ENCODE assay signal across 12 cellular contexts in the genomic region with DNA sequence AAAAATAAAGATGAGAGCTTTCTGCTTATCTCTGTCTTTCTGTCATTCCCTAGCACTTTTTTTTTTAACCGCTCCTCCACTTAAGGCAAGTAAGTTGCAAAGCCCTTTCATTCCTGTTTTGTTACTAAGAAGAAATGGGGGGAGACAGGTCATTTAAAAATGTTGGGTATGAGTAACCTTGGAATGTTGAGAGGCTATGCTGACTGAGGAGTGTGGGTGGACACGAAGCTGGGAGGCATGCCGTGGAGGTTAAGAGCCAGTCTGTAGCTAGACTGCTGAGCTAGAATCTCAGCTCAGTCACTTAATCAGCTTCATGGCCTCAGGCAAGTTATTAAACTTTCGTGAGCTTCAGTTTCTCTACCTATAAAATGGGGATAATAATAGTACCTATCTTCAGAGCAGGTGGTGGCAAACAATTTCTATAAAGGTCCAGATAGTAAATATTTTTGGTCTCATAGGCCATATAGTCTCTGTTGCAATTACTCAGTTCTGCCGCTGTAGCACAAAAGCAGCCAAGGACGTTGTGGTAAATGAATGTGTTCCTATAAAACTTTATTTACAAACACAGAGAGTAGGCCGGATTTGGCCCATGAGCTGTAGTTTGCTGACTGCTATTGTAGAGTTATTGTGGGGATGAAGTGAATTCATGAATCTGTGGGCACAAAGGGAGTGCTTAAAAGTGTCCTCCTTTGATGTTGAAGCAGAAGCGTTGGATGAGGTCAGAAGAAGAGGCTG.
DNase-seq lines count a peak whose midpoint lies in the region; ATAC-seq and TF ChIP-seq lines count a peak whose summit lies in the region.
"Had no signal": no experiment of that assay in that cellular context is flagged by ENCODE, and none has a peak within 500 bp of the region (broad histone marks: within the 10 kb centered on the region; RNA-seq: fewer than 3 reads in every experiment).

No MANE protein-coding gene starts in this region.

- ATAC-seq in GM21447 (IDR thresholded peaks at IDR 0.05; ENCODE audit: unreplicated experiment) = no peak
- no peak for ATAC-seq in mucosa of descending colon

- no peaks in the 10 kb centered on the region for H3K36me3 ChIP-seq in SJSA1
- no peaks in the 10 kb centered on the region for H3K36me3 ChIP-seq in mucosa of descending colon (ENCODE audit: low read depth)

- H3K4me1 ChIP-seq in SJSA1 (replicated peaks) (peaks cover 28% of the 10 kb centered on the region), mucosa of descending colon (ENCODE audit: low read depth) (no peaks in the 10 kb centered on the region)
- H3K4me1 ChIP-seq: parathyroid adenoma had no signal

- H3K27ac Mint-ChIP-seq in Calu3 (ENCODE audit: unreplicated experiment) = no peak overlapping the region
- H3K27ac Mint-ChIP-seq: activated T-helper 1 cell treated with anti-CD3 and anti-CD28 coated beads, Interleukin-12 subunit alpha, Interleukin-12 subunit beta, Interleukin-2, Interleukin-4 antibody, amounts not matched to agents 30 ng/mL and 10 ng/mL and 1 ng/mL, durations not matched to agents 14 hours and 24 hours and 36 hours had no signal

- no peak overlapping the region for H3K4me3 Mint-ChIP-seq in Calu3 (ENCODE audit: low read depth, unreplicated experiment)
- H3K4me3 Mint-ChIP-seq: activated T-helper 1 cell treated with anti-CD3 and anti-CD28 coated beads, Interleukin-12 subunit alpha, Interleukin-12 subunit beta, Interleukin-2, Interleukin-4 antibody, amounts not matched to agents 30 ng/mL and 10 ng/mL and 1 ng/mL, durations not matched to agents 14 hours and 24 hours and 36 hours had no signal

- H3K4me3 ChIP-seq in SJSA1 (no peak overlapping the region), fibroblast of pulmonary artery (replicated peaks; ENCODE audit: low read depth, low read length) (no peak overlapping the region), mucosa of descending colon (no peak overlapping the region)

- intact Hi-C loops in Calu3 (cut with micrococcal nuclease; ENCODE audit: unreplicated experiment) (no loop called here), mucosa of descending colon (cut with DNase I, micrococcal nuclease) (no loop called here)

- no TSS peak for BruUV-seq in Calu3 (replicated peaks; lab: Mats Ljungman, UMichigan)

- no peaks in the 10 kb centered on the region for H3K9me3 ChIP-seq in SJSA1 (replicated peaks)
- no peaks in the 10 kb centered on the region for H3K9me3 ChIP-seq in mucosa of descending colon

- CTCF ChIA-PET in Calu3 (lab: Charles Lee) = no interaction called here

- no peaks in the 10 kb centered on the region for H3K4me1 Mint-ChIP-seq in Calu3 (ENCODE audit: low read depth, unreplicated experiment)

- H3K9me3 Mint-ChIP-seq in Calu3 (ENCODE audit: low read depth, unreplicated experiment) = peaks cover under 1% of the 10 kb centered on the region
- H3K9me3 Mint-ChIP-seq: activated T-helper 1 cell treated with anti-CD3 and anti-CD28 coated beads, Interleukin-12 subunit alpha, Interleukin-12 subunit beta, Interleukin-2, Interleukin-4 antibody, amounts not matched to agents 30 ng/mL and 10 ng/mL and 1 ng/mL, durations not matched to agents 14 hours and 24 hours and 36 hours had no signal

- peak overlapping the region; percentile 77 for H3K27ac ChIP-seq in SJSA1
- H3K27ac ChIP-seq: KMS-11, parathyroid adenoma had no signal

- H3K27me3 Mint-ChIP-seq in Calu3 (ENCODE audit: unreplicated experiment) = peaks cover 56% of the 10 kb centered on the region

- TF ChIP-seq CTCF in fibroblast of pulmonary artery (IDR thresholded peaks at IDR 0.05; ENCODE audit: low read length, missing control alignments) = peak; percentile 13
- TF ChIP-seq CTCF in Calu3 (IDR thresholded peaks at IDR 0.05; ENCODE audit: unreplicated experiment) = no peak
- TF ChIP-seq CTCF in mucosa of descending colon (IDR thresholded peaks at IDR 0.05) = no peak

- DNase-seq in H4 (ENCODE audit: low spot score) = peak; percentile 39
- peak; percentile 83 to 85 for DNase-seq in SJSA1 (ENCODE audit: low read depth in 1 of 2, low spot score in 2 of 2)
- peak; percentile 90 for DNase-seq in fibroblast of pulmonary artery (ENCODE audit: low read depth)
- peak; percentile 57 for DNase-seq in smooth muscle cell of the brain vasculature (ENCODE audit: low read depth, low spot score)
- no peak for DNase-seq in Calu3
- DNase-seq in mucosa of descending colon = no peak
- DNase-seq: GF-D8, NCI-H748 treated with DMSO at 0.1 percent for 48 hours had no signal

- no peaks in the 10 kb centered on the region for H3K27me3 ChIP-seq in SJSA1 (replicated peaks)

- H3K36me3 Mint-ChIP-seq in Calu3 (ENCODE audit: insufficient read depth, unreplicated experiment) = peaks cover 5% of the 10 kb centered on the region

Comparison
In these comparisons a context has a peak if more than half of its experiments do, and no peak if none do; other contexts are left out.
1. DNase-seq: peak in H4 (single experiment), SJSA1 (2 of 2), fibroblast of pulmonary artery (single experiment) and smooth muscle cell of the brain vasculature (single experiment); none in Calu3 (single experiment) and mucosa of descending colon (0 of 3).